ENCODE assay signal across 21 cellular contexts in genomic region chr12:129109174-129110001, GRCh38.
DNase-seq lines count a peak whose midpoint lies in the region; ATAC-seq and TF ChIP-seq lines count a peak whose summit lies in the region.
"Had no signal": no experiment of that assay in that cellular context is flagged by ENCODE, and none has a peak within 500 bp of the region (broad histone marks: within the 10 kb centered on the region; RNA-seq: fewer than 3 reads in every experiment).

No MANE protein-coding gene starts in this region.

- H3K4ac ChIP-seq in H9 (ENCODE audit: low read depth, low read length), result no peak overlapping the region

- intact Hi-C loops in activated T-helper 2 cell treated with anti-CD3 and anti-CD28 coated beads, Interferon-gamma antibody, Interleukin-2, Interleukin-4, amounts not matched to agents 10 μg/mL and 5 μg/mL and 100 μg/mL, durations not matched to agents 14 hours and 24 hours and 36 hours (cut with micrococcal nuclease), result no loop called here

- no peak overlapping the region for H3K4me3 Mint-ChIP-seq in H9
- H3K4me3 Mint-ChIP-seq in nephron progenitor cell, result no peak overlapping the region
- H3K4me3 Mint-ChIP-seq in activated T-helper 2 cell treated with anti-CD3 and anti-CD28 coated beads, Interferon-gamma antibody, Interleukin-2, Interleukin-4, amounts not matched to agents 10 μg/mL and 5 μg/mL and 100 μg/mL, durations not matched to agents 14 hours and 24 hours and 36 hours (ENCODE audit: low read depth), result no peak overlapping the region
- H3K4me3 Mint-ChIP-seq: CD4-positive, CD25-positive, alpha-beta regulatory T cell; HFFc6 had no signal

- H3K27ac Mint-ChIP-seq in H9 (no peak overlapping the region), nephron progenitor cell (peak overlapping the region; percentile 79)
- H3K27ac Mint-ChIP-seq in activated T-helper 2 cell treated with anti-CD3 and anti-CD28 coated beads, Interferon-gamma antibody, Interleukin-2, Interleukin-4, amounts not matched to agents 10 μg/mL and 5 μg/mL and 100 μg/mL, durations not matched to agents 14 hours and 24 hours and 36 hours, result no peak overlapping the region
- H3K27ac Mint-ChIP-seq: CD4-positive, CD25-positive, alpha-beta regulatory T cell; HFFc6 had no signal

- no peak overlapping the region for H4K91ac ChIP-seq in H9 (ENCODE audit: insufficient read length, low read depth, low read length)

- H2BK15ac ChIP-seq in H9 (ENCODE audit: low read depth, low read length), result no peak overlapping the region

- no peak overlapping the region for H3K23ac ChIP-seq in H9 (ENCODE audit: insufficient read length, low read depth, low read length)

- H2AK5ac ChIP-seq in H9 (ENCODE audit: insufficient read length, low read length), result no peak overlapping the region

- H2BK20ac ChIP-seq in H9 (ENCODE audit: low read depth, low read length, poor library complexity, severe bottlenecking), result no peak overlapping the region

- H3K56ac ChIP-seq in H9 (ENCODE audit: insufficient read length, low read depth, low read length), result no peak overlapping the region

- H2BK120ac ChIP-seq in H9 (ENCODE audit: low read depth, low read length, poor library complexity, severe bottlenecking), result no peak overlapping the region

- H3K23me2 ChIP-seq in H9 (ENCODE audit: insufficient read length, low read depth, low read length, poor library complexity, severe bottlenecking), result no peaks in the 10 kb centered on the region

- no peak for TF ChIP-seq EP300 in suprapubic skin (IDR thresholded peaks at IDR 0.05)

- H2BK5ac ChIP-seq in H9 (ENCODE audit: insufficient read length, low read length), result no peak overlapping the region

- H3K9ac ChIP-seq in H9 (ENCODE audit: extremely low read depth, insufficient read length, low read length), result no peak overlapping the region

- no peak overlapping the region for H2AFZ ChIP-seq in H9 (ENCODE audit: low read length)

- H3T11ph ChIP-seq in H9 (ENCODE audit: low read length), result no peak overlapping the region

- H3K27me3 Mint-ChIP-seq in H9 (ENCODE audit: low read depth) (peaks cover 3% of the 10 kb centered on the region), nephron progenitor cell (ENCODE audit: low read depth, poor library complexity) (peaks cover 24% of the 10 kb centered on the region)
- no peaks in the 10 kb centered on the region for H3K27me3 Mint-ChIP-seq in activated T-helper 2 cell treated with anti-CD3 and anti-CD28 coated beads, Interferon-gamma antibody, Interleukin-2, Interleukin-4, amounts not matched to agents 10 μg/mL and 5 μg/mL and 100 μg/mL, durations not matched to agents 14 hours and 24 hours and 36 hours (ENCODE audit: low read depth)
- H3K27me3 Mint-ChIP-seq: CD4-positive, CD25-positive, alpha-beta regulatory T cell had no signal

- H3K4me1 ChIP-seq in H9 (ENCODE audit: insufficient read depth, low read length) (no peaks in the 10 kb centered on the region), suprapubic skin (no peaks in the 10 kb centered on the region)
- H3K4me1 ChIP-seq: BE2C, Caco-2 had no signal

- H3K4me1 Mint-ChIP-seq in H9 (no peaks in the 10 kb centered on the region), nephron progenitor cell (no peaks in the 10 kb centered on the region)
- H3K4me1 Mint-ChIP-seq in activated T-helper 2 cell treated with anti-CD3 and anti-CD28 coated beads, Interferon-gamma antibody, Interleukin-2, Interleukin-4, amounts not matched to agents 10 μg/mL and 5 μg/mL and 100 μg/mL, durations not matched to agents 14 hours and 24 hours and 36 hours (ENCODE audit: low read depth), result no peaks in the 10 kb centered on the region
- H3K4me1 Mint-ChIP-seq: CD4-positive, CD25-positive, alpha-beta regulatory T cell had no signal

- no peaks in the 10 kb centered on the region for H3K27me3 ChIP-seq in H9 (ENCODE audit: insufficient read depth, low read length)
- no peaks in the 10 kb centered on the region for H3K27me3 ChIP-seq in suprapubic skin
- H3K27me3 ChIP-seq: BE2C had no signal

- no peaks in the 10 kb centered on the region for H3K36me3 ChIP-seq in suprapubic skin
- H3K36me3 ChIP-seq: BE2C had no signal

- H3K4me3 ChIP-seq in coronary artery (no peak overlapping the region), suprapubic skin (no peak overlapping the region)

- WGBS in H9 (ENCODE audit: extremely low coverage, insufficient read length, low lambda C conversion rate), result no CpG with 5 or more reads among the region's 17 CpGs
- 86% methylated on average over 17 of the region's 17 CpGs for WGBS in suprapubic skin

- no peak for TF ChIP-seq CTCF in H9 (conservative IDR thresholded peaks at IDR 0.05)
- no peak for TF ChIP-seq CTCF in coronary artery (IDR thresholded peaks at IDR 0.05)
- no peak for TF ChIP-seq CTCF in nephron progenitor cell (IDR thresholded peaks at IDR 0.05)
- no peak for TF ChIP-seq CTCF in suprapubic skin (IDR thresholded peaks at IDR 0.05)

- ATAC-seq in GM18519 (IDR thresholded peaks at IDR 0.05; ENCODE audit: low FRiP score, unreplicated experiment), result no peak
- ATAC-seq: HCT116 had no signal

- H3K9me3 ChIP-seq in H9 (ENCODE audit: control insufficient read depth, low read depth, low read length) (no peaks in the 10 kb centered on the region), suprapubic skin (no peaks in the 10 kb centered on the region)
- H3K9me3 ChIP-seq: BE2C, Caco-2 had no signal

- no peak overlapping the region for H2BK12ac ChIP-seq in H9 (ENCODE audit: insufficient read length, low read depth, low read length)

- H3K9me3 Mint-ChIP-seq in H9 (peaks cover 3 to 12% of the 10 kb centered on the region in 2 experiments; a peak in 4 of 5 replicates), nephron progenitor cell (peaks cover 14% of the 10 kb centered on the region)
- peaks cover 22% of the 10 kb centered on the region for H3K9me3 Mint-ChIP-seq in activated T-helper 2 cell treated with anti-CD3 and anti-CD28 coated beads, Interferon-gamma antibody, Interleukin-2, Interleukin-4, amounts not matched to agents 10 μg/mL and 5 μg/mL and 100 μg/mL, durations not matched to agents 14 hours and 24 hours and 36 hours

- no peak overlapping the region for H3K4me2 ChIP-seq in H9 (ENCODE audit: insufficient read depth, insufficient read length, low read length)

- H4K8ac ChIP-seq in H9 (replicated peaks; ENCODE audit: insufficient read length, low read depth, low read length), result no peak overlapping the region

- H4K5ac ChIP-seq in H9 (ENCODE audit: insufficient read length, low read depth, low read length), result no peak overlapping the region

- no peak overlapping the region for H3K18ac ChIP-seq in H9 (ENCODE audit: insufficient read length, low read depth, low read length)

- H3K36me3 Mint-ChIP-seq in H9 (ENCODE audit: insufficient read depth in 1 of 3, low read depth in 3 of 3) (peaks cover 0 to 5% (median 3%) of the 10 kb centered on the region in 3 experiments; a peak in 2 of 7 replicates), nephron progenitor cell (ENCODE audit: low read depth) (no peaks in the 10 kb centered on the region)
- no peaks in the 10 kb centered on the region for H3K36me3 Mint-ChIP-seq in activated T-helper 2 cell treated with anti-CD3 and anti-CD28 coated beads, Interferon-gamma antibody, Interleukin-2, Interleukin-4, amounts not matched to agents 10 μg/mL and 5 μg/mL and 100 μg/mL, durations not matched to agents 14 hours and 24 hours and 36 hours (ENCODE audit: low read depth)
- H3K36me3 Mint-ChIP-seq: CD4-positive, CD25-positive, alpha-beta regulatory T cell had no signal

- DNase-seq in H9 (no peak), OCI-M1 (lab: John Stamatoyannopoulos, UW) (peak; percentile 31), coronary artery (ENCODE audit: low spot score) (peak; percentile 7), nephron progenitor cell (no peak), NCI-H146 (lab: John Stamatoyannopoulos, UW) (no peak), suprapubic skin (ENCODE audit: low spot score in 2 of 2) (no peak)
- no peak for DNase-seq in activated T-helper 2 cell treated with anti-CD3 and anti-CD28 coated beads, Interferon-gamma antibody, Interleukin-2, Interleukin-4, amounts not matched to agents 10 μg/mL and 5 μg/mL and 100 μg/mL, durations not matched to agents 14 hours and 24 hours and 36 hours (ENCODE audit: low spot score)
- DNase-seq: ACHN; BE2C; C1 segment of cervical spinal cord; Caco-2; CD4-positive, CD25-positive, alpha-beta regulatory T cell; DMS153; DMS79; GDM1; HFFc6; IMR-90; Karpas-422; KBM-7 had no signal

- peak overlapping the region; percentile 55; the same call in 1 of the 2 replicates for H3K14ac ChIP-seq in H9 (ENCODE audit: insufficient read depth, low read length)

- no peaks in the 10 kb centered on the region for H3K79me1 ChIP-seq in H9 (ENCODE audit: insufficient read depth, low read depth, low read length, poor library complexity, severe bottlenecking)

- no peak for TF ChIP-seq POLR2A in suprapubic skin (IDR thresholded peaks at IDR 0.05)

- H3K79me2 ChIP-seq in H9 (ENCODE audit: insufficient read depth, low read length), result no peaks in the 10 kb centered on the region

- H4K20me1 ChIP-seq in H9 (ENCODE audit: control insufficient read depth, insufficient read depth, insufficient read length), result no peaks in the 10 kb centered on the region

- H3K27ac ChIP-seq in H9 (ENCODE audit: insufficient read length, low read depth, low read length) (no peak overlapping the region), coronary artery (no peak overlapping the region), suprapubic skin (no peak overlapping the region)

Comparison
In these comparisons a context has a peak if more than half of its experiments do, and no peak if none do; other contexts are left out.
1. DNase-seq: peak in OCI-M1 (single experiment) and coronary artery (single experiment); none in H9 (single experiment), nephron progenitor cell (single experiment), NCI-H146 (single experiment), suprapubic skin (0 of 2) and activated T-helper 2 cell treated with anti-CD3 and anti-CD28 coated beads, Interferon-gamma antibody, Interleukin-2, Interleukin-4, amounts not matched to agents 10 μg/mL and 5 μg/mL and 100 μg/mL, durations not matched to agents 14 hours and 24 hours and 36 hours (single experiment).